1 cellular context compared by ENCODE assay signal in the genomic region with DNA sequence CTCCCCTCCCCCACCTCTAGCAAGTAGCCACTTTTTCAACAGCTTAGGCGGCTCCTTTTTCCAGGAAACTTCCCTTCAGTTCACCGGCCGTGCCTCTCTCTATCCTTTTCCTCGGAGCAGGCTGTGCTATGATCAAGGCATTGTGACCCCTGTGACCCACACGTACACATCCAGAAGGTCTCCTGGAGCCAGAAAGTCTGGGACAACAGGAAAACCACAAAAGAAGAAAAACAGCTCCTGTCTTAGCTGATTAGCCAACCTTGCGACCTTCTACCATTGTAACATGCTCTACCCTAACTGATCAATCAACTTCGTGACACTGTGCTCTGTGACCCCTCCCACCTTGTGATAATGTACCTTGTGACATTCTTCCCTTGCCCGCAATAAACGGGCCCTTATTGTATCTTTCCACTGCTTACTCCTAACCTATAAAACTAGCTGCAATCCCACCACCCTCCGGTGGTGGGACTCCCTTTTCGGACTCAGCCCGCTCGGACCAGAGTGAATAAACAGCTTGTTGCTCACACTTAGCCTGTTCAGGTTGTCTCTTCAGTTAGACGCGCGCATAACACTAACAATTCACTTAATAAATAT.
TF ChIP-seq lines count a peak whose summit lies in the region.

No MANE protein-coding gene starts in this region.

TF ChIP-seq in HepG2, 621 proteins besides CTCF, POLR2A, EP300 and RAD21 (continued from another document and continues in another):
- TF ChIP-seq, protein P1, sequence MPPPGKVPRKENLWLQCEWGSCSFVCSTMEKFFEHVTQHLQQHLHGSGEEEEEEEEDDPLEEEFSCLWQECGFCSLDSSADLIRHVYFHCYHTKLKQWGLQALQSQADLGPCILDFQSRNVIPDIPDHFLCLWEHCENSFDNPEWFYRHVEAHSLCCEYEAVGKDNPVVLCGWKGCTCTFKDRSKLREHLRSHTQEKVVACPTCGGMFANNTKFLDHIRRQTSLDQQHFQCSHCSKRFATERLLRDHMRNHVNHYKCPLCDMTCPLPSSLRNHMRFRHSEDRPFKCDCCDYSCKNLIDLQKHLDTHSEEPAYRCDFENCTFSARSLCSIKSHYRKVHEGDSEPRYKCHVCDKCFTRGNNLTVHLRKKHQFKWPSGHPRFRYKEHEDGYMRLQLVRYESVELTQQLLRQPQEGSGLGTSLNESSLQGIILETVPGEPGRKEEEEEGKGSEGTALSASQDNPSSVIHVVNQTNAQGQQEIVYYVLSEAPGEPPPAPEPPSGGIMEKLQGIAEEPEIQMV (CRISPR knock-in tag; IDR thresholded peaks at IDR 0.05; ENCODE audit: low read depth), result no peak
- peak; percentile 100 for TF ChIP-seq HOXD1 (CRISPR knock-in tag; IDR thresholded peaks at IDR 0.05)
- TF ChIP-seq, protein P2, sequence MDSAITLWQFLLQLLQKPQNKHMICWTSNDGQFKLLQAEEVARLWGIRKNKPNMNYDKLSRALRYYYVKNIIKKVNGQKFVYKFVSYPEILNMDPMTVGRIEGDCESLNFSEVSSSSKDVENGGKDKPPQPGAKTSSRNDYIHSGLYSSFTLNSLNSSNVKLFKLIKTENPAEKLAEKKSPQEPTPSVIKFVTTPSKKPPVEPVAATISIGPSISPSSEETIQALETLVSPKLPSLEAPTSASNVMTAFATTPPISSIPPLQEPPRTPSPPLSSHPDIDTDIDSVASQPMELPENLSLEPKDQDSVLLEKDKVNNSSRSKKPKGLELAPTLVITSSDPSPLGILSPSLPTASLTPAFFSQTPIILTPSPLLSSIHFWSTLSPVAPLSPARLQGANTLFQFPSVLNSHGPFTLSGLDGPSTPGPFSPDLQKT (CRISPR knock-in tag; IDR thresholded peaks at IDR 0.05; ENCODE audit: borderline replicate concordance), result no peak
- no peak; the same call in 1 of the 2 replicates for TF ChIP-seq ZNF101 (CRISPR knock-in tag; IDR thresholded peaks at IDR 0.05; ENCODE audit: borderline replicate concordance, low read depth)
- TF ChIP-seq ARNTL (CRISPR knock-in tag; IDR thresholded peaks at IDR 0.05), result peak; percentile 61; the same call in 1 of the 2 replicates
- TF ChIP-seq, protein P3, sequence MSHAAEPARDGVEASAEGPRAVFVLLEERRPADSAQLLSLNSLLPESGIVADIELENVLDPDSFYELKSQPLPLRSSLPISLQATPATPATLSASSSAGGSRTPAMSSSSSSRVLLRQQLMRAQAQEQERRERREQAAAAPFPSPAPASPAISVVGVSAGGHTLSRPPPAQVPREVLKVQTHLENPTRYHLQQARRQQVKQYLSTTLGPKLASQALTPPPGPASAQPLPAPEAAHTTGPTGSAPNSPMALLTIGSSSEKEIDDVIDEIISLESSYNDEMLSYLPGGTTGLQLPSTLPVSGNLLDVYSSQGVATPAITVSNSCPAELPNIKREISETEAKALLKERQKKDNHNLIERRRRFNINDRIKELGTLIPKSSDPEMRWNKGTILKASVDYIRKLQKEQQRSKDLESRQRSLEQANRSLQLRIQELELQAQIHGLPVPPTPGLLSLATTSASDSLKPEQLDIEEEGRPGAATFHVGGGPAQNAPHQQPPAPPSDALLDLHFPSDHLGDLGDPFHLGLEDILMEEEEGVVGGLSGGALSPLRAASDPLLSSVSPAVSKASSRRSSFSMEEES (CRISPR knock-in tag; IDR thresholded peaks at IDR 0.05), result peak; percentile 99
- peak; percentile 78 for TF ChIP-seq MED8 (CRISPR knock-in tag; IDR thresholded peaks at IDR 0.05; ENCODE audit: insufficient replicate concordance)
- no peak for TF ChIP-seq ZNF33B (CRISPR knock-in tag; IDR thresholded peaks at IDR 0.05)
- no peak for TF ChIP-seq DNMT1 (CRISPR knock-in tag; IDR thresholded peaks at IDR 0.05)
- no peak for TF ChIP-seq ZNF431 (CRISPR knock-in tag; IDR thresholded peaks at IDR 0.05; ENCODE audit: borderline replicate concordance, low read depth)
- TF ChIP-seq, protein P4, sequence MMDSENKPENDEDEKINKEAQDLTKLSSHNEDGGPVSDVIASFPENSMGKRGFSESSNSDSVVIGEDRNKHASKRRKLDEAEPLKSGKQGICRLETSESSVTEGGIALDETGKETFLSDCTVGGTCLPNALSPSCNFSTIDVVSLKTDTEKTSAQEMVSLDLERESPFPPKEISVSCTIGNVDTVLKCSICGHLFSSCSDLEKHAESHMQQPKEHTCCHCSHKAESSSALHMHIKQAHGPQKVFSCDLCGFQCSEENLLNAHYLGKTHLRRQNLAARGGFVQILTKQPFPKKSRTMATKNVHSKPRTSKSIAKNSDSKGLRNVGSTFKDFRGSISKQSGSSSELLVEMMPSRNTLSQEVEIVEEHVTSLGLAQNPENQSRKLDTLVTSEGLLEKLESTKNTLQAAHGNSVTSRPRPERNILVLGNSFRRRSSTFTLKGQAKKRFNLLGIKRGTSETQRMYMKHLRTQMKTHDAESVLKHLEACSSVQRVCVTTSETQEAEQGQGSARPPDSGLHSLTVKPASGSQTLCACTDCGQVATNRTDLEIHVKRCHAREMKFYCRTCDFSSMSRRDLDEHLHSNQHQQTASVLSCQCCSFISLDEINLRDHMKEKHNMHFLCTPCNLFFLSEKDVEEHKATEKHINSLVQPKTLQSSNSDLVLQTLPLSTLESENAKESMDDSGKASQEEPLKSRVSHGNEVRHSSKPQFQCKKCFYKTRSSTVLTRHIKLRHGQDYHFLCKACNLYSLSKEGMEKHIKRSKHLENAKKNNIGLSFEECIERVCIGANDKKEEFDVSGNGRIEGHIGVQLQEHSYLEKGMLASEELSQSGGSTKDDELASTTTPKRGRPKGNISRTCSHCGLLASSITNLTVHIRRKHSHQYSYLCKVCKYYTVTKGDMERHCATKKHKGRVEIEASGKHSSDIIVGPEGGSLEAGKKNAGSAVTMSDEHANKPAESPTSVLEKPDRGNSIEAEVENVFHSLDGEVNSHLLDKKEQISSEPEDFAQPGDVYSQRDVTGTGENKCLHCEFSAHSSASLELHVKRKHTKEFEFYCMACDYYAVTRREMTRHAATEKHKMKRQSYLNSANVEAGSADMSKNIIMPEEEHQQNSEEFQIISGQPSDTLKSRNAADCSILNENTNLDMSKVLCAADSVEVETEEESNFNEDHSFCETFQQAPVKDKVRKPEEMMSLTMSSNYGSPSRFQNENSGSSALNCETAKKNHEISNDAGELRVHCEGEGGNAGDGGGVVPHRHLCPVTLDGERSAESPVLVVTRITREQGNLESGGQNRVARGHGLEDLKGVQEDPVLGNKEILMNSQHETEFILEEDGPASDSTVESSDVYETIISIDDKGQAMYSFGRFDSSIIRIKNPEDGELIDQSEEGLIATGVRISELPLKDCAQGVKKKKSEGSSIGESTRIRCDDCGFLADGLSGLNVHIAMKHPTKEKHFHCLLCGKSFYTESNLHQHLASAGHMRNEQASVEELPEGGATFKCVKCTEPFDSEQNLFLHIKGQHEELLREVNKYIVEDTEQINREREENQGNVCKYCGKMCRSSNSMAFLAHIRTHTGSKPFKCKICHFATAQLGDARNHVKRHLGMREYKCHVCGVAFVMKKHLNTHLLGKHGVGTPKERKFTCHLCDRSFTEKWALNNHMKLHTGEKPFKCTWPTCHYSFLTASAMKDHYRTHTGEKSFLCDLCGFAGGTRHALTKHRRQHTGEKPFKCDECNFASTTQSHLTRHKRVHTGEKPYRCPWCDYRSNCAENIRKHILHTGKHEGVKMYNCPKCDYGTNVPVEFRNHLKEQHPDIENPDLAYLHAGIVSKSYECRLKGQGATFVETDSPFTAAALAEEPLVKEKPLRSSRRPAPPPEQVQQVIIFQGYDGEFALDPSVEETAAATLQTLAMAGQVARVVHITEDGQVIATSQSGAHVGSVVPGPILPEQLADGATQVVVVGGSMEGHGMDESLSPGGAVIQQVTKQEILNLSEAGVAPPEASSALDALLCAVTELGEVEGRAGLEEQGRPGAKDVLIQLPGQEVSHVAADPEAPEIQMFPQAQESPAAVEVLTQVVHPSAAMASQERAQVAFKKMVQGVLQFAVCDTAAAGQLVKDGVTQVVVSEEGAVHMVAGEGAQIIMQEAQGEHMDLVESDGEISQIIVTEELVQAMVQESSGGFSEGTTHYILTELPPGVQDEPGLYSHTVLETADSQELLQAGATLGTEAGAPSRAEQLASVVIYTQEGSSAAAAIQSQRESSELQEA (CRISPR knock-in tag; IDR thresholded peaks at IDR 0.05; ENCODE audit: not compliant biosample characterization), result no peak
- TF ChIP-seq, protein P5, sequence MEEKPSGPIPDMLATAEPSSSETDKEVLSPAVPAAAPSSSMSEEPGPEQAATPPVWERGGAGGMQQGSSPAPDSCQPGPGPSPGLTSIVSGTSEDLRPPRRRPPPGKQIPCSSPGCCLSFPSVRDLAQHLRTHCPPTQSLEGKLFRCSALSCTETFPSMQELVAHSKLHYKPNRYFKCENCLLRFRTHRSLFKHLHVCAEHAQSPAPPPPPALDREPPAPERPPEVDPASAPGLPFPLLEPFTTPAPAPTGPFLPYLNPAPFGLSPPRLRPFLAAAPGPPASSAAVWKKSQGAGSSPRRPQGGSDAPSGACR (CRISPR knock-in tag; IDR thresholded peaks at IDR 0.05), result peak; percentile 77
- TF ChIP-seq, protein P6, sequence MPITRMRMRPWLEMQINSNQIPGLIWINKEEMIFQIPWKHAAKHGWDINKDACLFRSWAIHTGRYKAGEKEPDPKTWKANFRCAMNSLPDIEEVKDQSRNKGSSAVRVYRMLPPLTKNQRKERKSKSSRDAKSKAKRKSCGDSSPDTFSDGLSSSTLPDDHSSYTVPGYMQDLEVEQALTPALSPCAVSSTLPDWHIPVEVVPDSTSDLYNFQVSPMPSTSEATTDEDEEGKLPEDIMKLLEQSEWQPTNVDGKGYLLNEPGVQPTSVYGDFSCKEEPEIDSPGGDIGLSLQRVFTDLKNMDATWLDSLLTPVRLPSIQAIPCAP (CRISPR knock-in tag; IDR thresholded peaks at IDR 0.05; ENCODE audit: low read depth), result no peak
- TF ChIP-seq ZZZ3 (CRISPR knock-in tag; IDR thresholded peaks at IDR 0.05; ENCODE audit: borderline replicate concordance), result no peak
- no peak for TF ChIP-seq NRL (CRISPR knock-in tag; IDR thresholded peaks at IDR 0.05; ENCODE audit: borderline replicate concordance)
- TF ChIP-seq, protein P7, sequence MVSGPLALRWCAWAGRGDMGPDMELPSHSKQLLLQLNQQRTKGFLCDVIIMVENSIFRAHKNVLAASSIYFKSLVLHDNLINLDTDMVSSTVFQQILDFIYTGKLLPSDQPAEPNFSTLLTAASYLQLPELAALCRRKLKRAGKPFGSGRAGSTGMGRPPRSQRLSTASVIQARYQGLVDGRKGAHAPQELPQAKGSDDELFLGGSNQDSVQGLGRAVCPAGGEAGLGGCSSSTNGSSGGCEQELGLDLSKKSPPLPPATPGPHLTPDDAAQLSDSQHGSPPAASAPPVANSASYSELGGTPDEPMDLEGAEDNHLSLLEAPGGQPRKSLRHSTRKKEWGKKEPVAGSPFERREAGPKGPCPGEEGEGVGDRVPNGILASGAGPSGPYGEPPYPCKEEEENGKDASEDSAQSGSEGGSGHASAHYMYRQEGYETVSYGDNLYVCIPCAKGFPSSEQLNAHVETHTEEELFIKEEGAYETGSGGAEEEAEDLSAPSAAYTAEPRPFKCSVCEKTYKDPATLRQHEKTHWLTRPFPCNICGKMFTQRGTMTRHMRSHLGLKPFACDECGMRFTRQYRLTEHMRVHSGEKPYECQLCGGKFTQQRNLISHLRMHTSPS (CRISPR knock-in tag; IDR thresholded peaks at IDR 0.05; ENCODE audit: low read depth), result no peak
- TF ChIP-seq ZNF724P (CRISPR knock-in tag; IDR thresholded peaks at IDR 0.05; ENCODE audit: borderline replicate concordance), result no peak
- peak; percentile 62; the same call in 1 of the 2 replicates for TF ChIP-seq GFI1 (CRISPR knock-in tag; IDR thresholded peaks at IDR 0.05; ENCODE audit: borderline replicate concordance)
- TF ChIP-seq, protein P8, sequence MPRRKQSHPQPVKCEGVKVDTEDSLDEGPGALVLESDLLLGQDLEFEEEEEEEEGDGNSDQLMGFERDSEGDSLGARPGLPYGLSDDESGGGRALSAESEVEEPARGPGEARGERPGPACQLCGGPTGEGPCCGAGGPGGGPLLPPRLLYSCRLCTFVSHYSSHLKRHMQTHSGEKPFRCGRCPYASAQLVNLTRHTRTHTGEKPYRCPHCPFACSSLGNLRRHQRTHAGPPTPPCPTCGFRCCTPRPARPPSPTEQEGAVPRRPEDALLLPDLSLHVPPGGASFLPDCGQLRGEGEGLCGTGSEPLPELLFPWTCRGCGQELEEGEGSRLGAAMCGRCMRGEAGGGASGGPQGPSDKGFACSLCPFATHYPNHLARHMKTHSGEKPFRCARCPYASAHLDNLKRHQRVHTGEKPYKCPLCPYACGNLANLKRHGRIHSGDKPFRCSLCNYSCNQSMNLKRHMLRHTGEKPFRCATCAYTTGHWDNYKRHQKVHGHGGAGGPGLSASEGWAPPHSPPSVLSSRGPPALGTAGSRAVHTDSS (CRISPR knock-in tag; conservative IDR thresholded peaks at IDR 0.05), result no peak
- TF ChIP-seq, protein P9, sequence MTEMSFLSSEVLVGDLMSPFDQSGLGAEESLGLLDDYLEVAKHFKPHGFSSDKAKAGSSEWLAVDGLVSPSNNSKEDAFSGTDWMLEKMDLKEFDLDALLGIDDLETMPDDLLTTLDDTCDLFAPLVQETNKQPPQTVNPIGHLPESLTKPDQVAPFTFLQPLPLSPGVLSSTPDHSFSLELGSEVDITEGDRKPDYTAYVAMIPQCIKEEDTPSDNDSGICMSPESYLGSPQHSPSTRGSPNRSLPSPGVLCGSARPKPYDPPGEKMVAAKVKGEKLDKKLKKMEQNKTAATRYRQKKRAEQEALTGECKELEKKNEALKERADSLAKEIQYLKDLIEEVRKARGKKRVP (CRISPR knock-in tag; IDR thresholded peaks at IDR 0.05), result peak in 1 of 2 experiments; percentile 57; a peak in 2 of 4 replicates
- no peak for TF ChIP-seq ELF1 (CRISPR knock-in tag; IDR thresholded peaks at IDR 0.05)
- TF ChIP-seq ZKSCAN1 (IDR thresholded peaks at IDR 0.05; ENCODE audit: low read length), result no peak
- TF ChIP-seq, protein P10, sequence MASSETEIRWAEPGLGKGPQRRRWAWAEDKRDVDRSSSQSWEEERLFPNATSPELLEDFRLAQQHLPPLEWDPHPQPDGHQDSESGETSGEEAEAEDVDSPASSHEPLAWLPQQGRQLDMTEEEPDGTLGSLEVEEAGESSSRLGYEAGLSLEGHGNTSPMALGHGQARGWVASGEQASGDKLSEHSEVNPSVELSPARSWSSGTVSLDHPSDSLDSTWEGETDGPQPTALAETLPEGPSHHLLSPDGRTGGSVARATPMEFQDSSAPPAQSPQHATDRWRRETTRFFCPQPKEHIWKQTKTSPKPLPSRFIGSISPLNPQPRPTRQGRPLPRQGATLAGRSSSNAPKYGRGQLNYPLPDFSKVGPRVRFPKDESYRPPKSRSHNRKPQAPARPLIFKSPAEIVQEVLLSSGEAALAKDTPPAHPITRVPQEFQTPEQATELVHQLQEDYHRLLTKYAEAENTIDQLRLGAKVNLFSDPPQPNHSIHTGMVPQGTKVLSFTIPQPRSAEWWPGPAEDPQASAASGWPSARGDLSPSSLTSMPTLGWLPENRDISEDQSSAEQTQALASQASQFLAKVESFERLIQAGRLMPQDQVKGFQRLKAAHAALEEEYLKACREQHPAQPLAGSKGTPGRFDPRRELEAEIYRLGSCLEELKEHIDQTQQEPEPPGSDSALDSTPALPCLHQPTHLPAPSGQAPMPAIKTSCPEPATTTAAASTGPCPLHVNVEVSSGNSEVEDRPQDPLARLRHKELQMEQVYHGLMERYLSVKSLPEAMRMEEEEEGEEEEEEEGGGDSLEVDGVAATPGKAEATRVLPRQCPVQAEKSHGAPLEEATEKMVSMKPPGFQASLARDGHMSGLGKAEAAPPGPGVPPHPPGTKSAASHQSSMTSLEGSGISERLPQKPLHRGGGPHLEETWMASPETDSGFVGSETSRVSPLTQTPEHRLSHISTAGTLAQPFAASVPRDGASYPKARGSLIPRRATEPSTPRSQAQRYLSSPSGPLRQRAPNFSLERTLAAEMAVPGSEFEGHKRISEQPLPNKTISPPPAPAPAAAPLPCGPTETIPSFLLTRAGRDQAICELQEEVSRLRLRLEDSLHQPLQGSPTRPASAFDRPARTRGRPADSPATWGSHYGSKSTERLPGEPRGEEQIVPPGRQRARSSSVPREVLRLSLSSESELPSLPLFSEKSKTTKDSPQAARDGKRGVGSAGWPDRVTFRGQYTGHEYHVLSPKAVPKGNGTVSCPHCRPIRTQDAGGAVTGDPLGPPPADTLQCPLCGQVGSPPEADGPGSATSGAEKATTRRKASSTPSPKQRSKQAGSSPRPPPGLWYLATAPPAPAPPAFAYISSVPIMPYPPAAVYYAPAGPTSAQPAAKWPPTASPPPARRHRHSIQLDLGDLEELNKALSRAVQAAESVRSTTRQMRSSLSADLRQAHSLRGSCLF (CRISPR knock-in tag; IDR thresholded peaks at IDR 0.05; ENCODE audit: borderline replicate concordance), result no peak
- no peak for TF ChIP-seq SMARCE1 (IDR thresholded peaks at IDR 0.05; ENCODE audit: borderline replicate concordance)
